2 cellular contexts compared by ENCODE assay signal in genomic region chr11:2944953-2945756, GRCh38.
TF ChIP-seq lines count a peak whose summit lies in the region.

No MANE protein-coding gene starts in this region.

TF ChIP-seq in WTC11, 78 proteins besides CTCF, POLR2A, EP300 and RAD21 (continued from another document):
- TF ChIP-seq CREB1 (CRISPR knock-in tag; IDR thresholded peaks at IDR 0.05) (0 out of 2 replicates have a peak, but pooled peaks have one; percentile 32), ZNF219 (CRISPR knock-in tag; IDR thresholded peaks at IDR 0.05; ENCODE audit: borderline replicate concordance) (no peak), CREM (CRISPR knock-in tag; IDR thresholded peaks at IDR 0.05) (no peak), ZMAT4 (CRISPR knock-in tag; IDR thresholded peaks at IDR 0.05) (no peak), MAX (CRISPR knock-in tag; IDR thresholded peaks at IDR 0.05) (no peak), ATF1 (CRISPR knock-in tag; IDR thresholded peaks at IDR 0.05) (no peak)

TF ChIP-seq in H1, 55 proteins besides CTCF, POLR2A, EP300 and RAD21 (continued from another document):
- TF ChIP-seq CBX8 (IDR thresholded peaks at IDR 0.05; ENCODE audit: borderline replicate concordance, low read depth, low read length), result no peak
- TF ChIP-seq SP1 (IDR thresholded peaks at IDR 0.05; ENCODE audit: low read depth, low read length), result no peak
- no peak for TF ChIP-seq TAF1 (IDR thresholded peaks at IDR 0.05; ENCODE audit: low read depth, low read length)
- no peak for TF ChIP-seq BRCA1 (IDR thresholded peaks at IDR 0.05; ENCODE audit: low read depth, low read length)
- no peak for TF ChIP-seq CHD7 (IDR thresholded peaks at IDR 0.05; ENCODE audit: insufficient replicate concordance, low read length)
- 0 out of 2 replicates have a peak, but pooled peaks have one; percentile 48 for TF ChIP-seq TEAD4 (IDR thresholded peaks at IDR 0.05; ENCODE audit: low read depth, low read length)
- TF ChIP-seq YY1 (IDR thresholded peaks at IDR 0.05; ENCODE audit: low read depth, low read length), result no peak
- TF ChIP-seq RFX5 (IDR thresholded peaks at IDR 0.05; ENCODE audit: borderline replicate concordance, low read depth, low read length), result no peak
- TF ChIP-seq MAFK (IDR thresholded peaks at IDR 0.05; ENCODE audit: low read depth, low read length), result 0 out of 2 replicates have a peak, but pooled peaks have one; percentile 7
- TF ChIP-seq CHD2 (IDR thresholded peaks at IDR 0.05; ENCODE audit: low read length), result no peak
- TF ChIP-seq SRF (IDR thresholded peaks at IDR 0.05; ENCODE audit: low read depth, low read length), result no peak
- no peak for TF ChIP-seq KDM4A (IDR thresholded peaks at IDR 0.05; ENCODE audit: low read depth, low read length, severe bottlenecking)
- TF ChIP-seq SP2 (IDR thresholded peaks at IDR 0.05; ENCODE audit: low read length), result no peak
